Comparison of ENCODE assay signal across 18 cellular contexts in the genomic region with DNA sequence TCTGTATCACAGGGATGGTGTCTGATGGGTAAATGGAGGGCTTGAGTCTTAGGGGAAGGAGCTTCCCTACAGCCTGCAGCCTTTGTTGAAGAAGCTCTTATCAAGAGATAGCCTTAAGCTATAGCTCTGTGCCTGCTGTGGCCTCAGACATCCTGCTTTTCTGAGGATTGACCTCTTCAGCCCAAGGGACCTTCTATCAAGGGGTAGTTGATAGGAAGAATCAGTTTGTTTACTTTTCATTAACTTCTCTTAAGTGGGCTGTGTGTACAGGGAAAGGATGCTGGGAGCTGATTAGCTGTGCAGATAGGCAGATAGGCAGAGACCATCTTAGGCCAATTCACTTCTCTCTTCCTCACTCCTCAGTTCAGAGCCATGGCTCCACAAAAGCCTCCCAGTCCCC.
"Had no signal": no experiment of that assay in that cellular context is flagged by ENCODE, and none has a peak within 500 bp of the region (broad histone marks: within the 10 kb centered on the region; RNA-seq: fewer than 3 reads in every experiment).

No MANE protein-coding gene starts in this region.

- H3K4me3 Mint-ChIP-seq: effector memory CD8-positive, alpha-beta T cell; mesothelial cell of epicardium; naive B cell; natural killer cell treated with Interleukin-12 subunit alpha and Interleukin-12 subunit beta and Interleukin-15 and Interleukin-18, amount 100 ng/mL, for 72 hours; stimulated activated naive B cell treated with anti-CD40 and anti-IgM and Interleukin-4, amounts not matched to agents 10 μg/mL and 1 μg/mL and 100 μg/mL, for 72 hours; stimulated activated naive CD8-positive, alpha-beta T cell treated with anti-CD3 and anti-CD28 coated beads, Interleukin-15, Interleukin-2, amounts not matched to agents 100 ng/mL and 50 ng/mL, for 24 hours had no signal

- DNase-seq: effector memory CD8-positive, alpha-beta T cell; head of caudate nucleus; left ventricle myocardium superior; lower lobe of right lung; naive B cell; occipital lobe; ovary; posterior cingulate gyrus; psoas muscle; right cardiac atrium; spleen; stimulated activated CD4-positive, alpha-beta T cell treated with anti-CD3 and anti-CD28 coated beads, Interleukin-4, amount 100 ng/mL, for 4 hours; stimulated activated naive B cell treated with anti-CD40 and anti-IgM and Interleukin-4, amounts not matched to agents 10 μg/mL and 1 μg/mL and 100 μg/mL, for 72 hours; upper lobe of right lung; uterus had no signal

- H3K9me3 Mint-ChIP-seq: effector memory CD8-positive, alpha-beta T cell; stimulated activated naive CD8-positive, alpha-beta T cell treated with anti-CD3 and anti-CD28 coated beads, Interleukin-15, Interleukin-2, amounts not matched to agents 100 ng/mL and 50 ng/mL, for 24 hours had no signal

- H3K4me1 Mint-ChIP-seq: naive B cell; stimulated activated naive B cell treated with anti-CD40 and anti-IgM and Interleukin-4, amounts not matched to agents 10 μg/mL and 1 μg/mL and 100 μg/mL, for 72 hours had no signal

- H3K27ac Mint-ChIP-seq: effector memory CD8-positive, alpha-beta T cell; mesothelial cell of epicardium; natural killer cell treated with Interleukin-12 subunit alpha and Interleukin-12 subunit beta and Interleukin-15 and Interleukin-18, amount 100 ng/mL, for 72 hours; stimulated activated naive B cell treated with anti-CD40 and anti-IgM and Interleukin-4, amounts not matched to agents 10 μg/mL and 1 μg/mL and 100 μg/mL, for 72 hours; stimulated activated naive CD8-positive, alpha-beta T cell treated with anti-CD3 and anti-CD28 coated beads, Interleukin-15, Interleukin-2, amounts not matched to agents 100 ng/mL and 50 ng/mL, for 24 hours had no signal

- H3K36me3 Mint-ChIP-seq: natural killer cell treated with Interleukin-12 subunit alpha and Interleukin-12 subunit beta and Interleukin-15 and Interleukin-18, amount 100 ng/mL, for 72 hours; stimulated activated naive B cell treated with anti-CD40 and anti-IgM and Interleukin-4, amounts not matched to agents 10 μg/mL and 1 μg/mL and 100 μg/mL, for 72 hours had no signal
